12 cellular contexts compared by ENCODE assay signal in genomic region chr11:109641549-109641948, GRCh38.
DNase-seq lines count a peak whose midpoint lies in the region; ATAC-seq and TF ChIP-seq lines count a peak whose summit lies in the region.
"Had no signal": no experiment of that assay in that cellular context is flagged by ENCODE, and none has a peak within 500 bp of the region (broad histone marks: within the 10 kb centered on the region; RNA-seq: fewer than 3 reads in every experiment).

No MANE protein-coding gene starts in this region.

- H3K27me3 ChIP-seq in DND-41 (ENCODE audit: insufficient read depth, low read length, poor library complexity) (no peaks in the 10 kb centered on the region), Karpas-422 (ENCODE audit: low read length) (no peaks in the 10 kb centered on the region)
- H3K27me3 ChIP-seq: neutrophil had no signal

- ATAC-seq in DND-41 (ENCODE audit: insufficient read depth, low read depth), result peak; percentile 53; the same call in 2 of the 3 replicates
- ATAC-seq in HG02884 (IDR thresholded peaks at IDR 0.05; ENCODE audit: unreplicated experiment), result no peak
- no peak for ATAC-seq in HG03139 (IDR thresholded peaks at IDR 0.05; ENCODE audit: unreplicated experiment)

- H3K4me3 ChIP-seq in DND-41 (ENCODE audit: low read depth in 1 of 2, low read length in 2 of 2) (no peak overlapping the region), Karpas-422 (ENCODE audit: low read length) (no peak overlapping the region)

- H3K4me2 ChIP-seq in DND-41 (ENCODE audit: insufficient read depth, low read length) (no peak overlapping the region), Karpas-422 (ENCODE audit: low read depth, low read length, poor library complexity, severe bottlenecking) (no peak overlapping the region)

- no peaks in the 10 kb centered on the region for H3K9me3 ChIP-seq in DND-41 (ENCODE audit: insufficient read depth, low read length, severe bottlenecking)
- H3K9me3 ChIP-seq in Karpas-422 (ENCODE audit: low read length), result no peaks in the 10 kb centered on the region
- H3K9me3 ChIP-seq: neutrophil had no signal

- H3K4me1 ChIP-seq in DND-41 (ENCODE audit: insufficient read depth, low read length), result no peaks in the 10 kb centered on the region
- no peaks in the 10 kb centered on the region for H3K4me1 ChIP-seq in Karpas-422 (ENCODE audit: low read length)

- H3K9ac ChIP-seq in DND-41 (ENCODE audit: low read depth, low read length) (no peak overlapping the region), Karpas-422 (ENCODE audit: low read length) (no peak overlapping the region)

- H3K79me2 ChIP-seq in DND-41 (ENCODE audit: insufficient read depth, low read length), result no peaks in the 10 kb centered on the region
- H3K79me2 ChIP-seq in Karpas-422 (ENCODE audit: low read length), result no peaks in the 10 kb centered on the region

- H4K20me1 ChIP-seq in DND-41 (ENCODE audit: insufficient read depth, low read length) (no peaks in the 10 kb centered on the region), Karpas-422 (ENCODE audit: insufficient read depth, low read depth, low read length) (no peaks in the 10 kb centered on the region)

- H2AFZ ChIP-seq in DND-41 (ENCODE audit: low read depth, low read length), result no peak overlapping the region
- H2AFZ ChIP-seq in Karpas-422 (ENCODE audit: low read length), result no peak overlapping the region

- H3K36me3 ChIP-seq in DND-41 (ENCODE audit: insufficient read depth, low read length) (no peaks in the 10 kb centered on the region), Karpas-422 (ENCODE audit: insufficient read depth, low read length) (no peaks in the 10 kb centered on the region)
- H3K36me3 ChIP-seq: neutrophil had no signal

- no peak overlapping the region for H3K27ac ChIP-seq in DND-41 (ENCODE audit: low read length)
- no peak overlapping the region for H3K27ac ChIP-seq in Karpas-422 (ENCODE audit: low read length)
- H3K27ac ChIP-seq: neutrophil, VCaP had no signal

- DNase-seq in DND-41 (peak; percentile 6), Karpas-422 (peak; percentile 74), astrocyte of the hippocampus (ENCODE audit: low read depth, low spot score) (peak; percentile 81), left kidney (ENCODE audit: low read depth, low spot score) (peak; percentile 89), NCI-H1417 treated with DMSO at 0.1 percent for 48 hours (lab: John Stamatoyannopoulos, UW) (no peak), HuH-7.5 (ENCODE audit: low spot score) (no peak)
- DNase-seq: activated naive CD8-positive, alpha-beta T cell treated with anti-CD3 and anti-CD28 coated beads, Interleukin-2, amount 10 ng/mL, durations not matched to agents 7 days and 5 days; glutamatergic neuron had no signal

- 0 out of 2 replicates have a peak, but pooled peaks cover 4% of the 10 kb centered on the region for H3K9me2 ChIP-seq in Karpas-422 (replicated peaks; ENCODE audit: insufficient read depth, low read length)

- peak; percentile 11 for TF ChIP-seq CTCF in DND-41 (IDR thresholded peaks at IDR 0.05; ENCODE audit: borderline replicate concordance, extremely low read depth, low read length, poor library complexity, severe bottlenecking)

Comparison
In these comparisons a context has a peak if more than half of its experiments do, and no peak if none do; other contexts are left out.
1. DNase-seq: peak in DND-41 (single experiment), Karpas-422 (single experiment), astrocyte of the hippocampus (single experiment) and left kidney (single experiment); none in NCI-H1417 treated with DMSO at 0.1 percent for 48 hours (single experiment) and HuH-7.5 (single experiment).